Comparison of ENCODE assay signal across 1 cellular context in the genomic region with DNA sequence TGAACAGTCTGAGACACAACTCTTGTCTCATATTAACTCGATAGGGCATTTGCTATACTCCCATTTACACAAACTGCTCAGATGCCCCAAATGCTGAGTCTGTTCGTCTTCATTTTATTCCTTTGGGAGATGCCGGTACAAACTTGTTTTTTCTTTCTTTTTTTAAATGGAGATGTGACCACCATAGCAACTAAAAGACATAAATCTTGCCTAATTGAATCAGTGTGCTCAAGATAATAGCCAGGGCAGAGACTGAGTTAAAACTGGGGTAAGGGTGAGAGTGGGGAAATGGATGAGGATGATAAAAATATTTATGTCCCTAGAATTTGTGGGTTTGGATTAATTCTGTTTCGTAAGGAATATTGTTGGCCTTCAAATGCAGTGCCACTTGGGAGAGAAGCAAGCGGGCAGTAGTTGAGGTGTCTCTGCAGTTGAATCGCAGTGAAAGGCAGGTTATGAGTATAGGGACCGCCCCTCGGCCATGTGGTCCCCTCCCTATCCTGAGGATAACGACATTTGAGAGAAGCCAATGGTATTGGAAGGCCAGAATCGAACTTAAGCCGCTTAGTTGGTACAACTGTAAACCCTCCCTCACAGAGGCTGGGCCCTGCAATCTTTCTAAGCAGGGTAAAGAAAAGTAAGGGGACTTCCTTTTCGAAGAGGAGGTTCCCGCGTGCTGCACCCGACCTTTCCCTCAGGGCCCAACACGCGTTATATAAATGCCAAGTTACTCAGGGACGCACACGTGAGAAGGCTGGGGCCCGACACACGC.
TF ChIP-seq lines count a peak whose summit lies in the region.

No MANE protein-coding gene starts in this region.

TF ChIP-seq in A549, 52 proteins besides CTCF, POLR2A, EP300 and RAD21 (continued from another document):
- TF ChIP-seq CBX8 (IDR thresholded peaks at IDR 0.05) (no peak), ZNF302 (CRISPR knock-in tag; IDR thresholded peaks at IDR 0.05) (peak; percentile 72; the same call in 1 of the 2 replicates), BHLHE40 (IDR thresholded peaks at IDR 0.05; ENCODE audit: low read depth, low read length) (no peak), RNF2 (IDR thresholded peaks at IDR 0.05; ENCODE audit: borderline replicate concordance, low read depth) (0 out of 2 replicates have a peak, but pooled peaks have one; percentile 14), CHD4 (IDR thresholded peaks at IDR 0.05; ENCODE audit: borderline replicate concordance) (no peak), TP53 (CRISPR knock-in tag; IDR thresholded peaks at IDR 0.05) (peak; percentile 85; the same call in 1 of the 2 replicates), FOSL2 (IDR thresholded peaks at IDR 0.05) (no peak), FOSL2 (CRISPR knock-in tag; IDR thresholded peaks at IDR 0.05) (no peak), CEBPB (IDR thresholded peaks at IDR 0.05) (no peak), FOXS1 (CRISPR knock-in tag; IDR thresholded peaks at IDR 0.05) (0 out of 2 replicates have a peak, but pooled peaks have one; percentile 48)
- TF ChIP-seq, protein P1, sequence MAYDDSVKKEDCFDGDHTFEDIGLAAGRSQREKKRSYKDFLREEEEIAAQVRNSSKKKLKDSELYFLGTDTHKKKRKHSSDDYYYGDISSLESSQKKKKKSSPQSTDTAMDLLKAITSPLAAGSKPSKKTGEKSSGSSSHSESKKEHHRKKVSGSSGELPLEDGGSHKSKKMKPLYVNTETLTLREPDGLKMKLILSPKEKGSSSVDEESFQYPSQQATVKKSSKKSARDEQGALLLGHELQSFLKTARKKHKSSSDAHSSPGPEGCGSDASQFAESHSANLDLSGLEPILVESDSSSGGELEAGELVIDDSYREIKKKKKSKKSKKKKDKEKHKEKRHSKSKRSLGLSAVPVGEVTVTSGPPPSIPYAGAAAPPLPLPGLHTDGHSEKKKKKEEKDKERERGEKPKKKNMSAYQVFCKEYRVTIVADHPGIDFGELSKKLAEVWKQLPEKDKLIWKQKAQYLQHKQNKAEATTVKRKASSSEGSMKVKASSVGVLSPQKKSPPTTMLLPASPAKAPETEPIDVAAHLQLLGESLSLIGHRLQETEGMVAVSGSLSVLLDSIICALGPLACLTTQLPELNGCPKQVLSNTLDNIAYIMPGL (CRISPR knock-in tag; IDR thresholded peaks at IDR 0.05; ENCODE audit: borderline replicate concordance), result no peak
TF ChIP-seq in A549: peak in this region for 9.
